ENCODE assay signal across 19 cellular contexts in genomic region chr1:238950786-238951185, GRCh38.
DNase-seq lines count a peak whose midpoint lies in the region; ATAC-seq and TF ChIP-seq lines count a peak whose summit lies in the region.
"Had no signal": no experiment of that assay in that cellular context is flagged by ENCODE, and none has a peak within 500 bp of the region (broad histone marks: within the 10 kb centered on the region; RNA-seq: fewer than 3 reads in every experiment).

No MANE protein-coding gene starts in this region.

- no peaks in the 10 kb centered on the region for H3K4me1 ChIP-seq in suprapubic skin
- H3K4me1 ChIP-seq: heart right ventricle had no signal

- no peak for TF ChIP-seq EP300 in suprapubic skin (IDR thresholded peaks at IDR 0.05)

- H3K27me3 ChIP-seq in suprapubic skin, result no peaks in the 10 kb centered on the region
- H3K27me3 ChIP-seq: heart right ventricle had no signal

- ATAC-seq in GM19397 (IDR thresholded peaks at IDR 0.05; ENCODE audit: unreplicated experiment), result no peak
- ATAC-seq: heart right ventricle; stimulated activated naive CD8-positive, alpha-beta T cell treated with anti-CD3 and anti-CD28 coated beads, Interleukin-15, Interleukin-2, amounts not matched to agents 100 U/mL and 50 U/mL, for 24 hours; T-helper 17 cell; WTC11 had no signal

- DNase-seq in SIG-M5 treated with dmso at 0.1 percent for 504 hours (lab: John Stamatoyannopoulos, UW; ENCODE audit: unreplicated experiment) (peak; percentile 6), SIG-M5 (lab: John Stamatoyannopoulos, UW) (no peak), NB4 (ENCODE audit: low read depth) (peak; percentile 1), choroid plexus epithelial cell (ENCODE audit: low read depth) (peak; percentile 10), renal cortical epithelial cell (ENCODE audit: low read depth) (peak; percentile 39), suprapubic skin (ENCODE audit: low spot score in 2 of 2) (no peak), NCI-H345 treated with DMSO at 0.1 percent for 48 hours (lab: John Stamatoyannopoulos, UW; ENCODE audit: unreplicated experiment) (no peak)
- DNase-seq: 8988T; caudate nucleus; CD4-positive, CD25-positive, alpha-beta regulatory T cell; DND-41; heart right ventricle; NCI-H1105 treated with DMSO at 0.1 percent for 48 hours; Right ventricle myocardium superior; stimulated activated naive CD8-positive, alpha-beta T cell treated with anti-CD3 and anti-CD28 coated beads, Interleukin-15, Interleukin-2, amounts not matched to agents 100 U/mL and 50 U/mL, for 24 hours; T-helper 17 cell had no signal

- H3K4me3 ChIP-seq in NB4 (ENCODE audit: low read depth, low read length) (no peak overlapping the region), choroid plexus epithelial cell (ENCODE audit: low read depth, low read length) (no peak overlapping the region), suprapubic skin (no peak overlapping the region)
- H3K4me3 ChIP-seq: heart right ventricle had no signal

- TF ChIP-seq POLR2A in NB4 (IDR thresholded peaks at IDR 0.05; ENCODE audit: extremely low read depth, insufficient read length) (no peak), suprapubic skin (IDR thresholded peaks at IDR 0.05) (no peak)

- TF ChIP-seq CTCF in NB4 (IDR thresholded peaks at IDR 0.05; ENCODE audit: low read depth, low read length) (no peak), choroid plexus epithelial cell (conservative IDR thresholded peaks at IDR 0.05; ENCODE audit: low read depth, low read length) (no peak), suprapubic skin (IDR thresholded peaks at IDR 0.05) (no peak)

- no peak overlapping the region for H3K27ac ChIP-seq in suprapubic skin
- H3K27ac ChIP-seq: heart right ventricle, HL-60 had no signal

- no peaks in the 10 kb centered on the region for H3K9me3 ChIP-seq in suprapubic skin
- H3K9me3 ChIP-seq: heart right ventricle had no signal

- 69% methylated on average over 4 of the region's 4 CpGs for WGBS in suprapubic skin

- H3K36me3 ChIP-seq in suprapubic skin, result no peaks in the 10 kb centered on the region
- H3K36me3 ChIP-seq: heart right ventricle had no signal

Comparison
In these comparisons a context has a peak if more than half of its experiments do, and no peak if none do; other contexts are left out.
1. DNase-seq: peak in SIG-M5 treated with dmso at 0.1 percent for 504 hours (single experiment), NB4 (single experiment), choroid plexus epithelial cell (single experiment) and renal cortical epithelial cell (single experiment); none in SIG-M5 (single experiment), suprapubic skin (0 of 2) and NCI-H345 treated with DMSO at 0.1 percent for 48 hours (single experiment).